ENCODE assay signal across 19 cellular contexts in the genomic region with DNA sequence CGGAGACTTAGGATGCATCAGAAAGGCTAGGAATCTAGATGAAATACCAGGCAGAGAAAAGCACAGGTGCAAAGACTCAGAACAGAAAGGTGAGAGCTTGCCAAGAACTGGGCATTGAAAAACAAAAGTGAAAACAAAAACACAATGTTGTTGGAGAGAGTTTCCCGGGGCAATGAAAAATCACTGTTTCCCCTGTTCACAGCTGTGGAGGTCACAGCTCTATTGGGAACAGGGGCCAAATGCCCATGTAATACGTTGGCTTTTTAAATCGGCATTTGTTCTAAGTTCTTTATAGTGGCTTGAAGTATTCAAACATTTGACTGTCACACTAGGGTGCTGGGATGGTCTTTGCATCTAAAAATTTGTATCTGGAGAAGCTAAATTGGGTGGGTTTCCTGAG.
DNase-seq lines count a peak whose midpoint lies in the region; ATAC-seq and TF ChIP-seq lines count a peak whose summit lies in the region.
"Had no signal": no experiment of that assay in that cellular context is flagged by ENCODE, and none has a peak within 500 bp of the region (broad histone marks: within the 10 kb centered on the region; RNA-seq: fewer than 3 reads in every experiment).

No MANE protein-coding gene starts in this region.

- H3K4me3 Mint-ChIP-seq in immature natural killer cell (peak overlapping the region in 3 of 5 donors; percentile 8 to 57 (median 57)), HFFc6 (no peak overlapping the region)
- H3K4me3 Mint-ChIP-seq: GM23338 had no signal

- H3K27me3 Mint-ChIP-seq in immature natural killer cell (ENCODE audit: low read depth in 3 of 3) (peaks cover 0 to 6% (median 0%) of the 10 kb centered on the region in 3 donors), HFFc6 (ENCODE audit: insufficient read depth) (no peaks in the 10 kb centered on the region; the same call in 1 of the 2 replicates)

- peak overlapping the region in 3 of 6 donors; percentile 7 to 34 (median 28) for H3K27ac Mint-ChIP-seq in immature natural killer cell
- H3K27ac Mint-ChIP-seq in HFFc6: no peak overlapping the region
- H3K27ac Mint-ChIP-seq: GM23338 had no signal

- H3K36me3 Mint-ChIP-seq in immature natural killer cell (peaks cover 0 to 10% (median 9%) of the 10 kb centered on the region in 3 donors), HFFc6 (ENCODE audit: low read depth) (no peaks in the 10 kb centered on the region)

- no peak for TF ChIP-seq CTCF in GM12865 (IDR thresholded peaks at IDR 0.05; ENCODE audit: insufficient read depth, low read depth, low read length, missing control alignments)
- no peak for TF ChIP-seq CTCF in HFFc6 (IDR thresholded peaks at IDR 0.05)

- H3K4me1 Mint-ChIP-seq in immature natural killer cell (peaks cover 22 to 38% of the 10 kb centered on the region in 2 donors), HFFc6 (ENCODE audit: low read depth) (no peaks in the 10 kb centered on the region)
- H3K4me1 Mint-ChIP-seq: GM23338 had no signal

- H3K9me3 Mint-ChIP-seq in immature natural killer cell (peaks cover 4 to 22% (median 14%) of the 10 kb centered on the region in 6 donors), HFFc6 (peaks cover 45% of the 10 kb centered on the region)
- H3K9me3 Mint-ChIP-seq: GM23338 had no signal

- ATAC-seq in GM18511 (IDR thresholded peaks at IDR 0.05; ENCODE audit: unreplicated experiment): no peak
- ATAC-seq: GM23338, Panc1 had no signal

- H3K4me3 ChIP-seq in GM12865 (ENCODE audit: low read depth, low read length): no peak overlapping the region
- H3K4me3 ChIP-seq: GM23338, SK-N-MC had no signal

- DNase-seq in NCI-H2107 treated with DMSO at 0.1 percent for 48 hours (lab: John Stamatoyannopoulos, UW; ENCODE audit: unreplicated experiment) (peak; percentile 71), NCI-H2107 (lab: John Stamatoyannopoulos, UW) (no peak), GM12865 (ENCODE audit: low read depth) (peak; percentile 38), immature natural killer cell (no peak), HFFc6 (no peak), occipital lobe (lab: John Stamatoyannopoulos, UW) (no peak)
- DNase-seq: DMS153, HCEC 1CT, KBM-7, MV-4-11, NCI-H2081, NCI-H510A, NCI-H774, SIG-M5 had no signal

TF ChIP-seq in PFSK-1, 5 proteins besides CTCF, POLR2A, EP300 and RAD21:
- TF ChIP-seq POLR2AphosphoS5 (IDR thresholded peaks at IDR 0.05; ENCODE audit: low read depth, low read length) (peak; percentile 86), TAF1 (IDR thresholded peaks at IDR 0.05; ENCODE audit: borderline replicate concordance, insufficient read depth, low read length) (no peak)

Comparison
In these comparisons a context has a peak if more than half of its experiments do, and no peak if none do; other contexts are left out.
1. DNase-seq: peak in NCI-H2107 treated with DMSO at 0.1 percent for 48 hours (single experiment) and GM12865 (single experiment); none in NCI-H2107 (single experiment), immature natural killer cell (0 of 3), HFFc6 (single experiment) and occipital lobe (single experiment).